Comparison of ENCODE assay signal across 2 cellular contexts in the genomic region with DNA sequence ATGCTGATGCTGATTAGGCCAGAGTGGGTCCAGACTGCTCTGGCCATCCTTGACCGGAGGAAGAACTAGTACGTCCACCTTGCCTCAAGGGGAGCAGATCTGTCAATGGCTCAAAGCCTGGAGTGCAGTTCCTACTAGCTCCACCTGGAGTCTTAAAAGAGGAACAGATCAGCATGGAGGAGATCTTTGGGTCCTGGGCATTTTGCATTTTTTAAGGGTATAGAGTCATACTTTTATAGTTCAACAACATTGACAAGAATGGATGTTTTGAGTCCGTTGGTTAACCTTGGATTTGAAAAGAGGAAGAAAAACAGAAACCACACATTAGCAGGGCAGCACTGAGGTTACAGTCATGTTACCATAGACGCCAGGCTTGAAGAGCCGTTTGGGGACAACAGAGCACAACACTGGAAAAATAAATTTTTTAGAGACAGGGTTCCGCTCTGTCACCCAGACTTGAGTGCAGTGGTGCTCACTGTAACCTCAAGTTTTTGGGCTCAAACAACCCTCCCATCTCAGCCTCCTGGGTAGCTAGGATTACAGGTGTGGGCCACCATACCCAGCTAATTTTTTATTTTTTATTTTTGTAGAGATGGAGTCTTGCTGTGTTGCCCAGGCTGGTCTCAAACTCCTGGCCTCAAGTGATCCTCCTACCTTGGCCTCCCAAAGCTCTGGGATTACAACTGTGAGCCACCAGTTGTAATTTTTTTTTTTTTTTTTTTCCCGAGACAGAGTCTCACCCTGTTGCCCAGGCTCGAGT.
TF ChIP-seq lines count a peak whose summit lies in the region.

No MANE protein-coding gene starts in this region.

TF ChIP-seq in HCT116, 20 proteins besides CTCF, POLR2A, EP300 and RAD21 (continued from another document):
- TF ChIP-seq, protein P1, sequence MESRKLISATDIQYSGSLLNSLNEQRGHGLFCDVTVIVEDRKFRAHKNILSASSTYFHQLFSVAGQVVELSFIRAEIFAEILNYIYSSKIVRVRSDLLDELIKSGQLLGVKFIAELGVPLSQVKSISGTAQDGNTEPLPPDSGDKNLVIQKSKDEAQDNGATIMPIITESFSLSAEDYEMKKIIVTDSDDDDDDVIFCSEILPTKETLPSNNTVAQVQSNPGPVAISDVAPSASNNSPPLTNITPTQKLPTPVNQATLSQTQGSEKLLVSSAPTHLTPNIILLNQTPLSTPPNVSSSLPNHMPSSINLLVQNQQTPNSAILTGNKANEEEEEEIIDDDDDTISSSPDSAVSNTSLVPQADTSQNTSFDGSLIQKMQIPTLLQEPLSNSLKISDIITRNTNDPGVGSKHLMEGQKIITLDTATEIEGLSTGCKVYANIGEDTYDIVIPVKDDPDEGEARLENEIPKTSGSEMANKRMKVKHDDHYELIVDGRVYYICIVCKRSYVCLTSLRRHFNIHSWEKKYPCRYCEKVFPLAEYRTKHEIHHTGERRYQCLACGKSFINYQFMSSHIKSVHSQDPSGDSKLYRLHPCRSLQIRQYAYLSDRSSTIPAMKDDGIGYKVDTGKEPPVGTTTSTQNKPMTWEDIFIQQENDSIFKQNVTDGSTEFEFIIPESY (IDR thresholded peaks at IDR 0.05; ENCODE audit: extremely low read depth, insufficient replicate concordance, low read length), result no peak
- TF ChIP-seq SP1 (IDR thresholded peaks at IDR 0.05; ENCODE audit: low read depth) (no peak), CBX3 (IDR thresholded peaks at IDR 0.05; ENCODE audit: low read depth) (no peak), ATF3 (IDR thresholded peaks at IDR 0.05) (no peak), EGR1 (IDR thresholded peaks at IDR 0.05; ENCODE audit: low read depth) (no peak), EZH2phosphoT487 (IDR thresholded peaks at IDR 0.05; ENCODE audit: borderline replicate concordance) (no peak), MAX (IDR thresholded peaks at IDR 0.05) (no peak), CEBPB (IDR thresholded peaks at IDR 0.05; ENCODE audit: low read depth) (no peak), TCF7L2 (IDR thresholded peaks at IDR 0.05; ENCODE audit: borderline replicate concordance, extremely low read depth, insufficient read depth, insufficient read length) (no peak)
- TF ChIP-seq, protein P2, sequence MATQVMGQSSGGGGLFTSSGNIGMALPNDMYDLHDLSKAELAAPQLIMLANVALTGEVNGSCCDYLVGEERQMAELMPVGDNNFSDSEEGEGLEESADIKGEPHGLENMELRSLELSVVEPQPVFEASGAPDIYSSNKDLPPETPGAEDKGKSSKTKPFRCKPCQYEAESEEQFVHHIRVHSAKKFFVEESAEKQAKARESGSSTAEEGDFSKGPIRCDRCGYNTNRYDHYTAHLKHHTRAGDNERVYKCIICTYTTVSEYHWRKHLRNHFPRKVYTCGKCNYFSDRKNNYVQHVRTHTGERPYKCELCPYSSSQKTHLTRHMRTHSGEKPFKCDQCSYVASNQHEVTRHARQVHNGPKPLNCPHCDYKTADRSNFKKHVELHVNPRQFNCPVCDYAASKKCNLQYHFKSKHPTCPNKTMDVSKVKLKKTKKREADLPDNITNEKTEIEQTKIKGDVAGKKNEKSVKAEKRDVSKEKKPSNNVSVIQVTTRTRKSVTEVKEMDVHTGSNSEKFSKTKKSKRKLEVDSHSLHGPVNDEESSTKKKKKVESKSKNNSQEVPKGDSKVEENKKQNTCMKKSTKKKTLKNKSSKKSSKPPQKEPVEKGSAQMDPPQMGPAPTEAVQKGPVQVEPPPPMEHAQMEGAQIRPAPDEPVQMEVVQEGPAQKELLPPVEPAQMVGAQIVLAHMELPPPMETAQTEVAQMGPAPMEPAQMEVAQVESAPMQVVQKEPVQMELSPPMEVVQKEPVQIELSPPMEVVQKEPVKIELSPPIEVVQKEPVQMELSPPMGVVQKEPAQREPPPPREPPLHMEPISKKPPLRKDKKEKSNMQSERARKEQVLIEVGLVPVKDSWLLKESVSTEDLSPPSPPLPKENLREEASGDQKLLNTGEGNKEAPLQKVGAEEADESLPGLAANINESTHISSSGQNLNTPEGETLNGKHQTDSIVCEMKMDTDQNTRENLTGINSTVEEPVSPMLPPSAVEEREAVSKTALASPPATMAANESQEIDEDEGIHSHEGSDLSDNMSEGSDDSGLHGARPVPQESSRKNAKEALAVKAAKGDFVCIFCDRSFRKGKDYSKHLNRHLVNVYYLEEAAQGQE (IDR thresholded peaks at IDR 0.05; ENCODE audit: low read depth), result no peak
TF ChIP-seq in HCT116: peak in this region for 0.

TF ChIP-seq in H1, 55 proteins besides CTCF, POLR2A, EP300 and RAD21 (continued from another document):
- TF ChIP-seq CTBP2 (IDR thresholded peaks at IDR 0.05; ENCODE audit: borderline replicate concordance, insufficient read depth, insufficient read length, low read length) (no peak), MAFK (IDR thresholded peaks at IDR 0.05; ENCODE audit: low read depth, low read length) (no peak), BRCA1 (IDR thresholded peaks at IDR 0.05; ENCODE audit: low read depth, low read length) (no peak), SP2 (IDR thresholded peaks at IDR 0.05; ENCODE audit: low read length) (no peak), TEAD4 (IDR thresholded peaks at IDR 0.05; ENCODE audit: low read depth, low read length) (no peak), ATF3 (IDR thresholded peaks at IDR 0.05; ENCODE audit: insufficient read depth, low read depth, low read length) (no peak), POLR2AphosphoS5 (IDR thresholded peaks at IDR 0.05; ENCODE audit: low read depth, low read length) (no peak), SIX5 (IDR thresholded peaks at IDR 0.05; ENCODE audit: low read depth, low read length) (no peak), RFX5 (IDR thresholded peaks at IDR 0.05; ENCODE audit: borderline replicate concordance, low read depth, low read length) (no peak), POU5F1 (IDR thresholded peaks at IDR 0.05; ENCODE audit: low read depth, low read length) (no peak), TAF7 (optimal IDR thresholded peaks at IDR 0.05; ENCODE audit: borderline replicate concordance, low read depth, low read length) (no peak), CEBPB (IDR thresholded peaks at IDR 0.05; ENCODE audit: low read depth, low read length) (no peak), ASH2L (IDR thresholded peaks at IDR 0.05; ENCODE audit: low read length) (no peak), RNF2 (IDR thresholded peaks at IDR 0.05; ENCODE audit: borderline replicate concordance, low read depth, low read length, missing control alignments, poor library complexity, severe bottlenecking) (no peak)
